Comparison of ENCODE assay signal across 13 cellular contexts in genomic region chr10:102068216-102068615, GRCh38. TPM values are rescaled to one million over a fixed set of nuclear protein-coding genes. Genes with fewer than 3 reads are reported as not detected.
A peak's percentile ranks its signal among the peaks of the same experiment; 100 is the strongest.
DNase-seq lines count a peak whose midpoint lies in the region; ATAC-seq, FAIRE-seq and TF ChIP-seq lines count a peak whose summit lies in the region.
"Had no signal": no experiment of that assay in that cellular context is flagged by ENCODE, and none has a peak within 500 bp of the region (broad histone marks: within the 10 kb centered on the region; RNA-seq: fewer than 3 reads in every experiment).

No MANE protein-coding gene starts in this region.

- CTCF ChIA-PET in CD4-positive, alpha-beta memory T cell (lab: Charles Lee; ENCODE audit: partially characterized antibody) = interaction anchor here (0.8 to 3.4 kb wide), 7 partner anchors 9 to 233 kb away, joined by 3 to 16 read pairs (median 5); no protein-coding TSS in a partner anchor
- CTCF ChIA-PET in RWPE1 (lab: Yijun Ruan, JAX) = interaction anchor here (0.6 to 1.3 kb wide), 3 partner anchors 13 to 305 kb away, joined by 3 to 4 read pairs (median 3); no protein-coding TSS in a partner anchor

- H4K20me1 ChIP-seq in keratinocyte (ENCODE audit: control insufficient read depth, extremely low read depth, insufficient read depth, low read length) = peaks cover 2% of the 10 kb centered on the region

- H3K9ac ChIP-seq in keratinocyte (ENCODE audit: control insufficient read depth, extremely low read depth, insufficient read depth, low read length) = no peak overlapping the region

- H3K4me3 Mint-ChIP-seq in CD4-positive, alpha-beta memory T cell = no peak overlapping the region

- H3K27ac ChIP-seq in CD4-positive, alpha-beta memory T cell (ENCODE audit: low read depth, low read length) = no peak overlapping the region
- H3K27ac ChIP-seq in RWPE1 (peak overlapping the region; percentile 43), keratinocyte (ENCODE audit: control insufficient read depth, insufficient read depth, low read length) (no peak overlapping the region), brain microvascular endothelial cell (no peak overlapping the region), vagina (no peak overlapping the region)

- no peaks in the 10 kb centered on the region for H3K27me3 Mint-ChIP-seq in CD4-positive, alpha-beta memory T cell

- peak overlapping the region in 5 of 7 donors; percentile 10 to 77 (median 37) for H3K27ac Mint-ChIP-seq in CD4-positive, alpha-beta memory T cell
- H3K27ac Mint-ChIP-seq: progenitor cell of endocrine pancreas had no signal

- DNase-seq in ACHN (peak; percentile 7), RWPE1 (ENCODE audit: low spot score) (no peak), keratinocyte (ENCODE audit: low read depth, low spot score) (no peak), brain microvascular endothelial cell (no peak), vagina (ENCODE audit: extremely low spot score in 2 of 2) (no peak)
- no peak for DNase-seq in CD4-positive, alpha-beta memory T cell
- DNase-seq: activated CD4-positive, CD25-positive, alpha-beta regulatory T cell treated with anti-CD3 and anti-CD28 coated beads, Interleukin-2, amount 50 U/mL, for 72 hours; mesenchymal stem cell; NCI-H524 treated with DMSO at 0.1 percent for 48 hours had no signal

- H3K4me1 Mint-ChIP-seq in CD4-positive, alpha-beta memory T cell = peaks cover 20 to 45% (median 29%) of the 10 kb centered on the region in 4 donors

- in situ Hi-C loops in ACHN (cut with HindIII; ENCODE audit: low pct_ligation_motif_present, low pct_unique_long_range_greater_than_20kb, low sequenced_read_pairs) = no loop called here
- in situ Hi-C loops in brain microvascular endothelial cell (cut with HindIII; ENCODE audit: low pct_ligation_motif_present, low sequenced_read_pairs) = no loop called here

- H3K9me3 ChIP-seq in CD4-positive, alpha-beta memory T cell (ENCODE audit: control insufficient read depth in 1 of 2, low read length in 2 of 2) = no peaks in the 10 kb centered on the region
- H3K9me3 ChIP-seq in keratinocyte (ENCODE audit: control insufficient read depth, low read depth, low read length) (no peaks in the 10 kb centered on the region), vagina (no peaks in the 10 kb centered on the region)

- no peak for FAIRE-seq in keratinocyte (lab: Jason Lieb, UNC)
- FAIRE-seq: bronchial epithelial cell had no signal

- no peak overlapping the region for H3K4me3 ChIP-seq in CD4-positive, alpha-beta memory T cell (ENCODE audit: low read length in 2 of 2)
- H3K4me3 ChIP-seq in keratinocyte (ENCODE audit: control insufficient read depth in 2 of 3, extremely low read depth in 1 of 3, insufficient read depth in 2 of 3, low read depth in 1 of 3, low read length in 3 of 3) (no peak overlapping the region), brain microvascular endothelial cell (ENCODE audit: low read depth, low read length) (no peak overlapping the region), vagina (no peak overlapping the region)

- POLR2A ChIA-PET in CD4-positive, alpha-beta memory T cell (lab: Charles Lee; ENCODE audit: partially characterized antibody) = interaction anchor here (0.6 to 4.3 kb wide), 8 partner anchors 8 to 577 kb away, joined by 3 to 49 read pairs (median 3); partner anchors contain the start of genes ARMH3, LDB1 and TRIM8
- POLR2A ChIA-PET in RWPE1 (lab: Yijun Ruan, JAX; ENCODE audit: low non-redundant PET) = no interaction called here

- peaks cover 0 to 2% (median 0%) of the 10 kb centered on the region in 8 donors for H3K9me3 Mint-ChIP-seq in CD4-positive, alpha-beta memory T cell

- peak overlapping the region; percentile 32 for H3K4me2 ChIP-seq in keratinocyte (ENCODE audit: control insufficient read depth, extremely low read depth, insufficient read depth, low read depth, low read length)

- peaks cover 0 to 16% of the 10 kb centered on the region in 2 donors for H3K36me3 Mint-ChIP-seq in CD4-positive, alpha-beta memory T cell

- H3K9me1 ChIP-seq in keratinocyte (ENCODE audit: control insufficient read depth, extremely low read depth, insufficient read depth, low read length) = no peaks in the 10 kb centered on the region

- intact Hi-C loops in CD4-positive, alpha-beta memory T cell (cut with micrococcal nuclease) = no loop called here
- intact Hi-C loops in vagina (cut with DNase I) = no loop called here

- no peaks in the 10 kb centered on the region for H3K36me3 ChIP-seq in CD4-positive, alpha-beta memory T cell (ENCODE audit: insufficient read depth, low read length)
- H3K36me3 ChIP-seq in keratinocyte (ENCODE audit: control insufficient read depth in 2 of 2, extremely low read depth in 1 of 2, insufficient read depth in 2 of 2, low read length in 2 of 2) = peaks cover 1 to 19% of the 10 kb centered on the region in 2 experiments
- H3K36me3 ChIP-seq in brain microvascular endothelial cell (replicated peaks) = peaks cover 2% of the 10 kb centered on the region
- no peaks in the 10 kb centered on the region for H3K36me3 ChIP-seq in vagina

- H3K4me1 ChIP-seq in CD4-positive, alpha-beta memory T cell (ENCODE audit: insufficient read depth, low read length) = peaks cover 42% of the 10 kb centered on the region
- H3K4me1 ChIP-seq in keratinocyte (ENCODE audit: control insufficient read depth, extremely low read depth, insufficient read depth, low read length) (peaks cover 22% of the 10 kb centered on the region), vagina (peaks cover 37% of the 10 kb centered on the region)

- TF ChIP-seq POLR2A in vagina (IDR thresholded peaks at IDR 0.05) = no peak

- peaks cover 37% of the 10 kb centered on the region for H3K79me2 ChIP-seq in keratinocyte (ENCODE audit: control insufficient read depth, insufficient read depth, low read length)

- no peaks in the 10 kb centered on the region for H3K27me3 ChIP-seq in CD4-positive, alpha-beta memory T cell (ENCODE audit: insufficient read depth, low read length)
- H3K27me3 ChIP-seq in keratinocyte (ENCODE audit: control insufficient read depth, extremely low read depth, insufficient read depth, low read length) (no peaks in the 10 kb centered on the region), brain microvascular endothelial cell (replicated peaks) (no peaks in the 10 kb centered on the region), vagina (no peaks in the 10 kb centered on the region)

- dilution Hi-C loops in keratinocyte (cut with MboI; ENCODE audit: extremely low pct_ligation_motif_present, low sequenced_read_pairs) = no loop called here

- no peak for ATAC-seq in HG02763 (IDR thresholded peaks at IDR 0.05; ENCODE audit: unreplicated experiment)
- ATAC-seq: SK-N-SH treated with all-trans-retinoic acid at 6 μM for 48 hours had no signal

- TF ChIP-seq CTCF in RWPE1 (conservative IDR thresholded peaks at IDR 0.05; ENCODE audit: low read depth) = no peak
- no peak for TF ChIP-seq CTCF in keratinocyte (optimal IDR thresholded peaks at IDR 0.05 in 1 of 3, IDR thresholded peaks at IDR 0.05 in 1 of 3, conservative IDR thresholded peaks at IDR 0.05 in 1 of 3; ENCODE audit: extremely low read depth in 1 of 3, insufficient read depth in 2 of 3, low read length in 3 of 3)
- TF ChIP-seq CTCF in brain microvascular endothelial cell (IDR thresholded peaks at IDR 0.05; ENCODE audit: low read depth, low read length, missing control alignments) = no peak
- no peak for TF ChIP-seq CTCF in vagina (IDR thresholded peaks at IDR 0.05)

- H2AFZ ChIP-seq in keratinocyte (ENCODE audit: control insufficient read depth, low read length) = no peak overlapping the region

RNA-seq across cellular contexts. Expression of gene HPS6, which starts 3.1 kb away (rescaled TPM):
- total RNA-seq in CD4-positive, alpha-beta memory T cell = 10 to 100 TPM; 25.1 to 27.9 TPM
- 10 to 100 TPM; 27.0 to 27.1 TPM for polyA plus RNA-seq in CD4-positive, alpha-beta memory T cell
- polyA plus RNA-seq in keratinocyte = 8.6 to 15.7 TPM (median 13.3 TPM) in 3 replicates
- 3.0 TPM for polyA plus RNA-seq in keratinocyte (2011; ENCODE audit: low read depth)
- 6.1 and 12.0 TPM in 2 replicates for polyA plus RNA-seq in keratinocyte (2011; cell fraction: cytosol; rRNA removed)
- polyA plus RNA-seq in keratinocyte (2011; cell fraction: nucleus; rRNA removed) = 13.3 and 19.3 TPM in 2 replicates
- 10.1 and 21.5 TPM in 2 replicates for polyA plus RNA-seq in keratinocyte (2012; ENCODE audit: low replicate concordance)
- polyA minus RNA-seq in keratinocyte = 15.5 to 21.3 TPM (median 21.3 TPM) in 3 replicates
- 29.0 TPM for polyA minus RNA-seq in keratinocyte (2011; cell fraction: cytosol; rRNA and poly(A)+ RNA removed)
- 19.7 and 21.6 TPM in 2 replicates for polyA minus RNA-seq in keratinocyte (2011; cell fraction: nucleus; rRNA and poly(A)+ RNA removed)
- 29.7 TPM for total RNA-seq in vagina

RNA-seq across cellular contexts. Expression of gene ARMH3, which starts 12.2 kb away (rescaled TPM):
- total RNA-seq in CD4-positive, alpha-beta memory T cell = 10 to 100 TPM; 31.4 to 31.8 TPM
- 10 to 100 TPM; 21.9 to 28.7 TPM for polyA plus RNA-seq in CD4-positive, alpha-beta memory T cell
- 23.2 to 25.3 TPM (median 25.2 TPM) in 3 replicates for polyA plus RNA-seq in keratinocyte
- 4.9 TPM for polyA plus RNA-seq in keratinocyte (2011; ENCODE audit: low read depth)
- 17.5 and 23.4 TPM in 2 replicates for polyA plus RNA-seq in keratinocyte (2011; cell fraction: cytosol; rRNA removed)
- polyA plus RNA-seq in keratinocyte (2011; cell fraction: nucleus; rRNA removed) = 27.4 and 30.2 TPM in 2 replicates
- polyA plus RNA-seq in keratinocyte (2012; ENCODE audit: low replicate concordance) = 10.2 and 21.6 TPM in 2 replicates
- 18.3 to 33.2 TPM (median 22.1 TPM) in 3 replicates for polyA minus RNA-seq in keratinocyte
- polyA minus RNA-seq in keratinocyte (2011; cell fraction: cytosol; rRNA and poly(A)+ RNA removed) = 10.9 TPM
- 19.7 and 37.6 TPM in 2 replicates for polyA minus RNA-seq in keratinocyte (2011; cell fraction: nucleus; rRNA and poly(A)+ RNA removed)
- 26.5 TPM for total RNA-seq in vagina

RNA-seq across cellular contexts. Expression of gene LDB1, which starts 52.0 kb away (rescaled TPM):
- 100 to 1,000 TPM; 131 to 135 TPM for total RNA-seq in CD4-positive, alpha-beta memory T cell
- 10 to 100 TPM in 1 of 2 donors, 1 to 10 TPM in 1; 10.0 to 48.6 TPM for polyA plus RNA-seq in CD4-positive, alpha-beta memory T cell
- polyA plus RNA-seq in keratinocyte = 71.7 to 166 TPM (median 97.3 TPM) in 3 replicates
- 23.5 TPM for polyA plus RNA-seq in keratinocyte (2011; ENCODE audit: low read depth)
- 57.6 and 69.3 TPM in 2 replicates for polyA plus RNA-seq in keratinocyte (2011; cell fraction: cytosol; rRNA removed)
- polyA plus RNA-seq in keratinocyte (2011; cell fraction: nucleus; rRNA removed) = 344 and 409 TPM in 2 replicates
- 59.9 and 64.4 TPM in 2 replicates for polyA plus RNA-seq in keratinocyte (2012; ENCODE audit: low replicate concordance)
- polyA minus RNA-seq in keratinocyte = 179 to 205 TPM (median 190 TPM) in 3 replicates
- polyA minus RNA-seq in keratinocyte (2011; cell fraction: cytosol; rRNA and poly(A)+ RNA removed) = 107 TPM
- 104 and 137 TPM in 2 replicates for polyA minus RNA-seq in keratinocyte (2011; cell fraction: nucleus; rRNA and poly(A)+ RNA removed)
- 62.6 TPM for total RNA-seq in vagina
